Comparison of ENCODE assay signal across 27 cellular contexts in genomic region chr19:2376784-2377519, GRCh38. TPM values are rescaled to one million over a fixed set of nuclear protein-coding genes. Genes with fewer than 3 reads are reported as not detected.
DNase-seq lines count a peak whose midpoint lies in the region; ATAC-seq and TF ChIP-seq lines count a peak whose summit lies in the region.
"Had no signal": no experiment of that assay in that cellular context is flagged by ENCODE, and none has a peak within 500 bp of the region (broad histone marks: within the 10 kb centered on the region; RNA-seq: fewer than 3 reads in every experiment).

No MANE protein-coding gene starts in this region.

- H3K9me3 Mint-ChIP-seq in mesothelial cell of epicardium (peaks cover 5% of the 10 kb centered on the region), GM23338 (peaks cover 32% of the 10 kb centered on the region)

- no peaks in the 10 kb centered on the region for H3K27me3 ChIP-seq in WERI-Rb-1 (ENCODE audit: insufficient read depth, low read depth, severe bottlenecking)
- H3K27me3 ChIP-seq in MM.1S (replicated peaks; ENCODE audit: insufficient read depth, low read length), result peaks cover 37% of the 10 kb centered on the region
- no peaks in the 10 kb centered on the region for H3K27me3 ChIP-seq in GM23338 (ENCODE audit: insufficient read depth)
- H3K27me3 ChIP-seq: ascending aorta had no signal

- H3K27ac ChIP-seq in WERI-Rb-1 (peak overlapping the region; percentile 64), MM.1S (ENCODE audit: low read length) (no peak overlapping the region), GM23338 (ENCODE audit: low read depth) (no peak overlapping the region)
- H3K27ac ChIP-seq: ascending aorta, left lung, prostate gland, SJCRH30, tibial nerve had no signal

- no peak overlapping the region for H3K4me3 Mint-ChIP-seq in mesothelial cell of epicardium
- H3K4me3 Mint-ChIP-seq in GM23338, result no peak overlapping the region
- H3K4me3 Mint-ChIP-seq: activated T-cell treated with anti-CD3 and anti-CD28 coated beads, Interleukin-2, amount 50 U/mL, for 72 hours; WTC11 had no signal

- H3K79me2 ChIP-seq in MM.1S (ENCODE audit: low read length), result no peaks in the 10 kb centered on the region
- H3K79me2 ChIP-seq in GM23338 (replicated peaks; ENCODE audit: insufficient read depth), result no peaks in the 10 kb centered on the region

- H4K20me1 ChIP-seq in MM.1S (ENCODE audit: insufficient read depth, low read length), result no peaks in the 10 kb centered on the region
- no peaks in the 10 kb centered on the region for H4K20me1 ChIP-seq in GM23338 (replicated peaks; ENCODE audit: insufficient read depth)

- H3F3A ChIP-seq in MM.1S (ENCODE audit: insufficient read depth, low read length) (no peaks in the 10 kb centered on the region), GM23338 (replicated peaks; ENCODE audit: low read depth) (no peaks in the 10 kb centered on the region; the same call in 1 of the 2 replicates)

- no peak for ATAC-seq in GM23338
- ATAC-seq: activated T-cell treated with anti-CD3 and anti-CD28 coated beads, Interleukin-2, amount 50 U/mL, for 72 hours; left lung; sciatic nerve; WTC11 had no signal

- H3K36me3 Mint-ChIP-seq in mesothelial cell of epicardium, result peaks cover 5% of the 10 kb centered on the region
- H3K36me3 Mint-ChIP-seq in GM23338 (ENCODE audit: low read depth), result peaks cover 12% of the 10 kb centered on the region

- H2AFZ ChIP-seq in MM.1S (ENCODE audit: low read length), result no peak overlapping the region
- H2AFZ ChIP-seq in GM23338, result no peak overlapping the region

- TF ChIP-seq EP300 in Ishikawa (IDR thresholded peaks at IDR 0.05; ENCODE audit: borderline replicate concordance), result no peak

- H3K9me3 ChIP-seq in WERI-Rb-1 (ENCODE audit: severe bottlenecking) (peaks cover 13% of the 10 kb centered on the region), MM.1S (replicated peaks; ENCODE audit: insufficient read depth, low read length) (no peaks in the 10 kb centered on the region; the same call in 1 of the 2 replicates)
- H3K9me3 ChIP-seq: prostate gland, SJCRH30 had no signal

- TF ChIP-seq RAD21 in Ishikawa (IDR thresholded peaks at IDR 0.05; ENCODE audit: low read depth), result 0 out of 2 replicates have a peak, but pooled peaks have one; percentile 2

- no peaks in the 10 kb centered on the region for H3K36me3 ChIP-seq in WERI-Rb-1
- no peaks in the 10 kb centered on the region for H3K36me3 ChIP-seq in MM.1S (replicated peaks; ENCODE audit: insufficient read depth, low read length)
- no peaks in the 10 kb centered on the region for H3K36me3 ChIP-seq in GM23338 (ENCODE audit: insufficient read depth)
- H3K36me3 ChIP-seq: ascending aorta, left lung, prostate gland, SJCRH30, tibial nerve had no signal

- H3K9me2 ChIP-seq in MM.1S (replicated peaks; ENCODE audit: insufficient read depth, low read length) (no peaks in the 10 kb centered on the region), GM23338 (ENCODE audit: insufficient read depth) (0 out of 2 replicates have a peak, but pooled peaks cover 3% of the 10 kb centered on the region)

- TF ChIP-seq CTCF in WERI-Rb-1 (IDR thresholded peaks at IDR 0.05; ENCODE audit: low read depth, low read length) (no peak), mesothelial cell of epicardium (IDR thresholded peaks at IDR 0.05; ENCODE audit: unreplicated experiment) (no peak), MM.1S (IDR thresholded peaks at IDR 0.05; ENCODE audit: low read length) (no peak), GM23338 (conservative IDR thresholded peaks at IDR 0.05; ENCODE audit: low read depth in 2 of 2) (no peak)

- peak overlapping the region; percentile 30 for H3K27ac Mint-ChIP-seq in mesothelial cell of epicardium
- H3K27ac Mint-ChIP-seq in GM23338, result no peak overlapping the region
- H3K27ac Mint-ChIP-seq: activated T-cell treated with anti-CD3 and anti-CD28 coated beads, Interleukin-2, amount 50 U/mL, for 72 hours; WTC11 had no signal

- H3K4me1 Mint-ChIP-seq in mesothelial cell of epicardium (peaks cover 37% of the 10 kb centered on the region), GM23338 (no peaks in the 10 kb centered on the region; the same call in 2 of the 3 replicates)
- H3K4me1 Mint-ChIP-seq: WTC11 had no signal

- H3K4me2 ChIP-seq in MM.1S (ENCODE audit: low read depth, low read length) (no peak overlapping the region), GM23338 (no peak overlapping the region)

- H3K4me3 ChIP-seq in WERI-Rb-1 (ENCODE audit: low read depth, low read length) (no peak overlapping the region), MM.1S (ENCODE audit: low read length) (no peak overlapping the region), GM23338 (no peak overlapping the region)
- H3K4me3 ChIP-seq: ascending aorta, left lung, prostate gland, SJCRH30, tibial nerve had no signal

- peak; percentile 32 for DNase-seq in NCI-H2196 (lab: John Stamatoyannopoulos, UW; ENCODE audit: unreplicated experiment)
- no peak for DNase-seq in NCI-H2196 treated with DMSO at 0.1 percent for 48 hours (lab: John Stamatoyannopoulos, UW; ENCODE audit: unreplicated experiment)
- DNase-seq in WERI-Rb-1, result no peak
- DNase-seq in mesothelial cell of epicardium (ENCODE audit: low spot score in 2 of 2, unreplicated experiment in 2 of 2), result no peak
- DNase-seq in MM.1S, result no peak
- DNase-seq in GM23338 (ENCODE audit: low spot score), result no peak
- DNase-seq in NCI-H2029 (lab: John Stamatoyannopoulos, UW), result no peak
- DNase-seq: activated CD4-positive, alpha-beta T cell treated with anti-CD3 and anti-CD28 coated beads, Interleukin-2, amount 50 U/mL, for 1 hour; activated T-cell treated with anti-CD3 and anti-CD28 coated beads, Interleukin-2, amount 50 U/mL, for 72 hours; cortex of kidney; left lung; NCI-H187; NCI-H345; NCI-H748 treated with DMSO at 0.1 percent for 48 hours; stimulated activated CD8-positive, alpha-beta memory T cell treated with anti-CD3 and anti-CD28 coated beads, Interleukin-4, amount 100 ng/mL, for 48 hours had no signal

- no peaks in the 10 kb centered on the region for H3K4me1 ChIP-seq in MM.1S (ENCODE audit: low read length)
- H3K4me1 ChIP-seq in GM23338 (ENCODE audit: insufficient read depth), result no peaks in the 10 kb centered on the region
- H3K4me1 ChIP-seq: ascending aorta, left lung, prostate gland, SJCRH30 had no signal

- no peak overlapping the region for H3K9ac ChIP-seq in MM.1S (ENCODE audit: low read length)

- H3K27me3 Mint-ChIP-seq in mesothelial cell of epicardium (ENCODE audit: low read depth) (no peaks in the 10 kb centered on the region), GM23338 (ENCODE audit: insufficient read depth, low read depth, poor library complexity) (peaks cover 20% of the 10 kb centered on the region)

TF ChIP-seq in Ishikawa, 13 proteins besides CTCF, POLR2A, EP300 and RAD21:
- TF ChIP-seq ZBTB7A (IDR thresholded peaks at IDR 0.05; ENCODE audit: low read depth) (no peak), NFIC (IDR thresholded peaks at IDR 0.05) (peak; percentile 46; the same call in 1 of the 2 replicates), YY1 (IDR thresholded peaks at IDR 0.05; ENCODE audit: low read depth) (peak; percentile 51; the same call in 1 of the 2 replicates), TEAD4 (IDR thresholded peaks at IDR 0.05) (0 out of 2 replicates have a peak, but pooled peaks have one; percentile 5), TCF12 (IDR thresholded peaks at IDR 0.05; ENCODE audit: low read depth) (peak; percentile 28; the same call in 1 of the 2 replicates)

TF ChIP-seq in GM23338, 12 proteins besides CTCF, POLR2A, EP300 and RAD21:
- no peak for TF ChIP-seq NANOG (IDR thresholded peaks at IDR 0.05; ENCODE audit: borderline replicate concordance)
TF ChIP-seq in GM23338: peak in this region for 0.

RNA-seq across cellular contexts. Expression of gene TMPRSS9, which starts 16.9 kb away (rescaled TPM):
- 0.84 to 1.4 TPM (median 1.2 TPM) in 3 replicates for total RNA-seq in mesothelial cell of epicardium
- 0.16 and 0.28 TPM in 2 replicates for total RNA-seq in GM23338 (2014; rRNA removed; shearing (Covaris generic))
- polyA plus RNA-seq in GM23338 (2016; fragmentation: Nextera tagmentation; extraction: Ambion mirVana), result 0.05 and 0.38 TPM in 2 replicates
- total RNA-seq: ascending aorta, cardiac septum, Daoy, left lung, mesenteric fat pad, myocyte, RPMI7951, sciatic nerve, tibial nerve had no signal

RNA-seq across cellular contexts. Expression of gene SPPL2B, which starts 48.5 kb away (rescaled TPM):
- 189 to 202 TPM (median 196 TPM) in 3 replicates for total RNA-seq in mesothelial cell of epicardium
- 51.0 and 53.3 TPM in 2 replicates for total RNA-seq in GM23338 (2014; rRNA removed; shearing (Covaris generic))
- 21.1 and 23.5 TPM in 2 replicates for polyA plus RNA-seq in GM23338 (2016; fragmentation: Nextera tagmentation; extraction: Ambion mirVana)

RNA-seq across cellular contexts. Expression of gene LSM7, which starts 48.6 kb away (rescaled TPM):
- total RNA-seq in mesothelial cell of epicardium, result 141 to 149 TPM (median 142 TPM) in 3 replicates
- total RNA-seq in GM23338 (2014; rRNA removed; shearing (Covaris generic)), result 197 and 299 TPM in 2 replicates
- polyA plus RNA-seq in GM23338 (2016; fragmentation: Nextera tagmentation; extraction: Ambion mirVana), result 409 and 434 TPM in 2 replicates

RNA-seq across cellular contexts. Expression of gene TIMM13, which starts 50.4 kb away (rescaled TPM):
- 101 to 110 TPM (median 102 TPM) in 3 replicates for total RNA-seq in mesothelial cell of epicardium
- 118 and 140 TPM in 2 replicates for total RNA-seq in GM23338 (2014; rRNA removed; shearing (Covaris generic))
- polyA plus RNA-seq in GM23338 (2016; fragmentation: Nextera tagmentation; extraction: Ambion mirVana), result 347 TPM in 2 replicates
